In the genomic region with DNA sequence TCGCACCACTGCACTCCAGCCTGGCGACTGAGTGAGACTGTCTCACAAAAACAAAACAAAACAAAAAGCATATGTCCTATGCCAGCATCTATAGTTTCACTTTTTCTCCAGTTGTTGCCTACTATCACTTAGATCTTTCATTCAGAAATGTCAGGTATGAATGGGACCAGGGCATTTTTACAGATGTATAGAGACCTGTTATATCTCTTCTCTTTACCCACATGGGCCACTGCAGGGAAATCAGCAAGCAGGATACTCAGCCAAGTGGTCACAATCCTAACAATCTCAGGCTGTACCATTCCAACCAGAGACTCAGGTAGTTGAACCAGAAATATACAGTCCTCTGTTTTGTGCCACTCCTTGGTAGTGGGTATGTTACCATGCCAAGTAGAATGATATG, we compare ENCODE assay signal across 28 cellular contexts.
"Had no signal": no experiment of that assay in that cellular context is flagged by ENCODE, and none has a peak within 500 bp of the region (broad histone marks: within the 10 kb centered on the region; RNA-seq: fewer than 3 reads in every experiment).

No MANE protein-coding gene starts in this region.

- DNase-seq: activated B cell treated with CpG ODN at 0.5 μM for 24 hours; activated CD4-positive, alpha-beta memory T cell treated with anti-CD3 and anti-CD28 coated beads, Interleukin-2, amount 10 ng/mL, durations not matched to agents 7 days and 5 days; activated CD4-positive, alpha-beta T cell treated with anti-CD3 and anti-CD28 coated beads for 1 hour; activated CD4-positive, alpha-beta T cell treated with anti-CD3 and anti-CD28 coated beads, Interleukin-2, amount 50 U/mL, for 1 hour; activated CD8-positive, alpha-beta memory T cell treated with anti-CD3 and anti-CD28 coated beads, Interleukin-2, amount 50 U/mL, for 4 hours; activated gamma-delta T cell treated with Interleukin-2 at 50 U/mL for 16 hours; amniotic stem cell; body of pancreas; Karpas-422; MM.1S; NCI-H1105; NCI-H1436; NCI-H1694 treated with DMSO at 0.1 percent for 48 hours; NCI-H2029 treated with DMSO at 0.1 percent for 48 hours; NCI-H345; NCI-H510A; NCI-H526 treated with DMSO at 0.1 percent for 48 hours; NK-92 treated with Interleukin-12 subunit alpha and Interleukin-12 subunit beta, amount 100 ng/mL, for 24 hours; OCI-M1; Right ventricle myocardium superior; SW 1271 had no signal

- H3K4me1 Mint-ChIP-seq: activated B cell treated with CpG ODN at 0.5 μM for 24 hours had no signal

- H3K4me3 ChIP-seq: ascending aorta, body of pancreas, SJSA1 had no signal

- H3K9me3 Mint-ChIP-seq: activated B cell treated with CpG ODN at 0.5 μM for 24 hours; activated CD4-positive, alpha-beta memory T cell treated with anti-CD3 and anti-CD28 coated beads, Interleukin-2, amount 10 ng/mL, durations not matched to agents 7 days and 5 days; activated naive CD4-positive, alpha-beta T cell treated with anti-CD3 and anti-CD28 coated beads, Interleukin-2, amount 50 U/mL, for 24 hours; activated T-helper 17 cell treated with anti-CD3 and anti-CD28 coated beads, Interleukin-2, amount 50 U/mL, for 72 hours had no signal

- H3K4me1 ChIP-seq: ascending aorta, body of pancreas, SJSA1 had no signal

- H3K27me3 Mint-ChIP-seq: activated B cell treated with CpG ODN at 0.5 μM for 24 hours; activated CD4-positive, alpha-beta memory T cell treated with anti-CD3 and anti-CD28 coated beads, Interleukin-2, amount 10 ng/mL, durations not matched to agents 7 days and 5 days; activated naive CD4-positive, alpha-beta T cell treated with anti-CD3 and anti-CD28 coated beads, Interleukin-2, amount 50 U/mL, for 24 hours; activated T-helper 17 cell treated with anti-CD3 and anti-CD28 coated beads, Interleukin-2, amount 50 U/mL, for 72 hours had no signal

- ATAC-seq: activated T-helper 17 cell treated with anti-CD3 and anti-CD28 coated beads, Interleukin-2, amount 50 U/mL, for 72 hours; body of pancreas; Panc1; SK-N-SH treated with all-trans-retinoic acid at 6 μM for 48 hours had no signal

- H3K27me3 ChIP-seq: ascending aorta, body of pancreas, SJSA1 had no signal

- H3K4me3 Mint-ChIP-seq: activated B cell treated with CpG ODN at 0.5 μM for 24 hours; activated CD4-positive, alpha-beta memory T cell treated with anti-CD3 and anti-CD28 coated beads, Interleukin-2, amount 10 ng/mL, durations not matched to agents 7 days and 5 days; activated naive CD4-positive, alpha-beta T cell treated with anti-CD3 and anti-CD28 coated beads, Interleukin-2, amount 50 U/mL, for 24 hours; activated T-helper 17 cell treated with anti-CD3 and anti-CD28 coated beads, Interleukin-2, amount 50 U/mL, for 72 hours had no signal

- H3K27ac ChIP-seq: ascending aorta, body of pancreas, RWPE1, SJSA1 had no signal

- H3K9me3 ChIP-seq: ascending aorta, body of pancreas, SJSA1 had no signal

- H3K27ac Mint-ChIP-seq: activated B cell treated with CpG ODN at 0.5 μM for 24 hours; activated CD4-positive, alpha-beta memory T cell treated with anti-CD3 and anti-CD28 coated beads, Interleukin-2, amount 10 ng/mL, durations not matched to agents 7 days and 5 days; activated naive CD4-positive, alpha-beta T cell treated with anti-CD3 and anti-CD28 coated beads, Interleukin-2, amount 50 U/mL, for 24 hours; activated T-helper 17 cell treated with anti-CD3 and anti-CD28 coated beads, Interleukin-2, amount 50 U/mL, for 72 hours had no signal
